In the genomic region with DNA sequence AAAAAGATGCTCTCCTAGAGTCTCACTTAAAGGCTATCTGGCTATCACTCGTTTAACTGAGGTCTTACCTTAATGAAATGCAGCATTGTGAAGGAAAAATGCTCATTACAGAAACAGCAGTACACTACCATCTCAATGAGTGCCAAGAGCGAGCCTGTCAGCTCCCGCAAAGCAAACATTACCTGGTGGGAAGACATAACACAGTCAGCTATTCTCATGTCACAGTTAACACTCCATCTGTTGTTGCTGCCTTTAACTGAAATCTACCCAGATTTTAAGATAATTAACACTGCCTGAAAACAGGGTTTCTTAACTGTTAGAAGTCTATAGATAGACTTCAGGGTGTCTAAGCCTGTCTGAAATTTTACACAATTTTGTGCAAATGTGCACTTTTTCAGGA, we compare ENCODE assay signal across 13 cellular contexts. TPM values are rescaled to one million over a fixed set of nuclear protein-coding genes. Genes with fewer than 3 reads are reported as not detected.
DNase-seq lines count a peak whose midpoint lies in the region; ATAC-seq lines count a peak whose summit lies in the region.
"Had no signal": no experiment of that assay in that cellular context is flagged by ENCODE, and none has a peak within 500 bp of the region (broad histone marks: within the 10 kb centered on the region; RNA-seq: fewer than 3 reads in every experiment).

No MANE protein-coding gene starts in this region.

- DNase-seq in DMS 273 (lab: John Stamatoyannopoulos, UW; ENCODE audit: unreplicated experiment) = peak; percentile 50
- DNase-seq in NCI-H146 (lab: John Stamatoyannopoulos, UW) = peak; percentile 71
- peak; percentile 89 for DNase-seq in NCI-H69 (lab: John Stamatoyannopoulos, UW)
- peak; percentile 79 for DNase-seq in cerebellum (ENCODE audit: low spot score)
- DNase-seq in NCI-H774 (lab: John Stamatoyannopoulos, UW) = no peak
- no peak for DNase-seq in stimulated activated CD4-positive, alpha-beta T cell treated with anti-CD3 and anti-CD28 coated beads, Interleukin-2, amount 100 ng/mL, for 48 hours
- DNase-seq in NCI-H1105 treated with DMSO at 0.1 percent for 48 hours (lab: John Stamatoyannopoulos, UW) = no peak
- DNase-seq: DMS79, NCI-H1930, NCI-H446, SHP77 treated with DMSO at 0.1 percent for 48 hours had no signal

- no peak for ATAC-seq in GM21367 (IDR thresholded peaks at IDR 0.05; ENCODE audit: unreplicated experiment)
- ATAC-seq: A549 had no signal

RNA-seq across cellular contexts. Expression of a gene that starts 39.1 kb away (rescaled TPM):
- 44.8 TPM for total RNA-seq in cerebellum

Comparison
In these comparisons a context has a peak if more than half of its experiments do, and no peak if none do; other contexts are left out.
1. DNase-seq: peak in DMS 273 (single experiment), NCI-H146 (single experiment), NCI-H69 (single experiment) and cerebellum (single experiment); none in NCI-H774 (single experiment), stimulated activated CD4-positive, alpha-beta T cell treated with anti-CD3 and anti-CD28 coated beads, Interleukin-2, amount 100 ng/mL, for 48 hours (0 of 2) and NCI-H1105 treated with DMSO at 0.1 percent for 48 hours (single experiment).